In genomic region chr1:60345621-60346020, GRCh38 we compare ENCODE assay signal across 27 cellular contexts.
A peak's percentile ranks its signal among the peaks of the same experiment; 100 is the strongest.
DNase-seq lines count a peak whose midpoint lies in the region; ATAC-seq and TF ChIP-seq lines count a peak whose summit lies in the region.
"Had no signal": no experiment of that assay in that cellular context is flagged by ENCODE, and none has a peak within 500 bp of the region (broad histone marks: within the 10 kb centered on the region; RNA-seq: fewer than 3 reads in every experiment).

No MANE protein-coding gene starts in this region.

- H2AFZ ChIP-seq in fibroblast of lung (ENCODE audit: low read length): no peak overlapping the region

- peak; percentile 29 for DNase-seq in DMS53 treated with DMSO at 0.1 percent for 48 hours (lab: John Stamatoyannopoulos, UW; ENCODE audit: unreplicated experiment)
- DNase-seq in adipocyte (ENCODE audit: low read depth): peak; percentile 70
- DNase-seq in fibroblast of lung (ENCODE audit: low read depth in 2 of 2): peak; percentile 18 to 47
- DNase-seq in non-pigmented ciliary epithelial cell (ENCODE audit: low read depth): peak; percentile 9
- no peak for DNase-seq in activated T-cell treated with anti-CD3 and anti-CD28 coated beads, Interleukin-2, amount 50 U/mL, for 1 hour
- DNase-seq in LoVo (ENCODE audit: low spot score): no peak
- DNase-seq: ACHN; activated CD4-positive, CD25-positive, alpha-beta regulatory T cell treated with anti-CD3 and anti-CD28 coated beads, Interleukin-2, amount 50 U/mL, for 72 hours; activated T-cell treated with anti-CD3 and anti-CD28 coated beads, Interleukin-2, amount 50 U/mL, for 24 hours; amygdala; effector CD4-positive, alpha-beta T cell; GDM1; head of caudate nucleus; natural killer cell; NCI-H1105 treated with DMSO at 0.1 percent for 48 hours; NCI-H2081; NCI-H82; ovary; right lobe of liver; upper lobe of left lung had no signal

- H3K9ac ChIP-seq in adipocyte (ENCODE audit: low read length): no peak overlapping the region
- no peak overlapping the region for H3K9ac ChIP-seq in fibroblast of lung (ENCODE audit: insufficient read depth, low read length)
- H3K9ac ChIP-seq: KMS-11 had no signal

- no peaks in the 10 kb centered on the region for H3K36me3 ChIP-seq in adipocyte (ENCODE audit: control insufficient read depth, insufficient read depth, low read length, severe bottlenecking)
- no peaks in the 10 kb centered on the region for H3K36me3 ChIP-seq in fibroblast of lung (ENCODE audit: control insufficient read depth, insufficient read depth, low read length)
- H3K36me3 ChIP-seq: HAP-1, ovary, right lobe of liver, upper lobe of left lung had no signal

- H3K4me2 ChIP-seq in fibroblast of lung (ENCODE audit: extremely low read depth, insufficient read depth, low read length): no peak overlapping the region
- H3K4me2 ChIP-seq: KMS-11 had no signal

- H3K4me1 ChIP-seq in adipocyte (ENCODE audit: control insufficient read depth, insufficient read depth, low read length): peaks cover 11% of the 10 kb centered on the region
- no peaks in the 10 kb centered on the region for H3K4me1 ChIP-seq in fibroblast of lung (ENCODE audit: control insufficient read depth, extremely low read depth, insufficient read depth, low read length)
- H3K4me1 ChIP-seq: HAP-1, right lobe of liver, upper lobe of left lung had no signal

- H3K27me3 ChIP-seq in adipocyte (replicated peaks; ENCODE audit: control insufficient read depth, insufficient read depth, low read length) (no peaks in the 10 kb centered on the region), fibroblast of lung (ENCODE audit: control insufficient read depth, insufficient read depth, low read length) (no peaks in the 10 kb centered on the region)
- H3K27me3 ChIP-seq: ovary, right lobe of liver, upper lobe of left lung had no signal

- TF ChIP-seq CTCF in fibroblast of lung (conservative IDR thresholded peaks at IDR 0.05 in 1 of 2, IDR thresholded peaks at IDR 0.05 in 1 of 2; ENCODE audit: low read depth in 1 of 2, low read length in 2 of 2): no peak

- no peaks in the 10 kb centered on the region for H3K79me2 ChIP-seq in fibroblast of lung (ENCODE audit: control insufficient read depth, insufficient read depth, low read length)

- H3K9me3 ChIP-seq in adipocyte (ENCODE audit: control insufficient read depth, low read length): no peaks in the 10 kb centered on the region
- no peaks in the 10 kb centered on the region for H3K9me3 ChIP-seq in fibroblast of lung (ENCODE audit: control insufficient read depth, insufficient read depth, low read depth, low read length)
- H3K9me3 ChIP-seq: HAP-1, ovary, right lobe of liver, upper lobe of left lung had no signal

- H4K20me1 ChIP-seq in fibroblast of lung (ENCODE audit: control insufficient read depth, extremely low read depth, insufficient read depth, low read length): no peaks in the 10 kb centered on the region

- H3K27ac ChIP-seq in fibroblast of lung (ENCODE audit: insufficient read depth, low read length): no peak overlapping the region
- H3K27ac ChIP-seq: C4-2B, KMS-11, ovary, right lobe of liver, upper lobe of left lung had no signal

- ATAC-seq in HG03095 (IDR thresholded peaks at IDR 0.05; ENCODE audit: unreplicated experiment) (no peak), HG02981 (IDR thresholded peaks at IDR 0.05; ENCODE audit: unreplicated experiment) (no peak)
- ATAC-seq: left lobe of liver, natural killer cell, Right ventricle myocardium inferior had no signal

- H3K4me3 ChIP-seq in adipocyte (ENCODE audit: low read length): no peak overlapping the region
- H3K4me3 ChIP-seq in fibroblast of lung (replicated peaks in 1 of 4; ENCODE audit: control extremely low read depth in 1 of 4, insufficient read depth in 1 of 4, low read depth in 3 of 4, low read length in 4 of 4): no peak overlapping the region
- H3K4me3 ChIP-seq: HAP-1, ovary, right lobe of liver, upper lobe of left lung had no signal

Comparison
In these comparisons a context has a peak if more than half of its experiments do, and no peak if none do; other contexts are left out.
1. DNase-seq: peak in DMS53 treated with DMSO at 0.1 percent for 48 hours (single experiment), adipocyte (single experiment), fibroblast of lung (2 of 2) and non-pigmented ciliary epithelial cell (single experiment); none in activated T-cell treated with anti-CD3 and anti-CD28 coated beads, Interleukin-2, amount 50 U/mL, for 1 hour (single experiment) and LoVo (single experiment).